ENCODE assay signal across 14 cellular contexts in genomic region chr15:92646216-92646615, GRCh38.
"Had no signal": no experiment of that assay in that cellular context is flagged by ENCODE, and none has a peak within 500 bp of the region (broad histone marks: within the 10 kb centered on the region; RNA-seq: fewer than 3 reads in every experiment).

No MANE protein-coding gene starts in this region.

- DNase-seq: activated CD4-positive, alpha-beta T cell treated with anti-CD3 and anti-CD28 coated beads for 4 hours; activated CD8-positive, alpha-beta T cell treated with anti-CD3 and anti-CD28 coated beads for 36 hours; activated naive CD4-positive, alpha-beta T cell treated with Interleukin-2 at 50 U/mL for 16 hours; foreskin keratinocyte; heart right ventricle; kidney; left ventricle myocardium superior; mesenchymal stem cell; SW 1271; tibial artery had no signal

- H3K4me1 ChIP-seq: foreskin keratinocyte, parathyroid adenoma had no signal

- H3K9me3 ChIP-seq: tibial artery had no signal

- H3K4me3 ChIP-seq: cardiac muscle cell, heart right ventricle, skin epidermis, tibial artery had no signal

- ATAC-seq: activated CD8-positive, alpha-beta T cell treated with anti-CD3 and anti-CD28 coated beads for 36 hours; foreskin keratinocyte; heart right ventricle; left ventricle myocardium superior had no signal

- H3K27me3 ChIP-seq: cardiac muscle cell, heart right ventricle, tibial artery had no signal

- H3K27ac ChIP-seq: cardiac muscle cell, foreskin keratinocyte, heart right ventricle, parathyroid adenoma, tibial artery had no signal

- H3K79me2 ChIP-seq: parathyroid adenoma had no signal

- H3K4me3 Mint-ChIP-seq: activated CD8-positive, alpha-beta T cell treated with anti-CD3 and anti-CD28 coated beads for 36 hours; nephron had no signal

- H3K27ac Mint-ChIP-seq: activated CD8-positive, alpha-beta T cell treated with anti-CD3 and anti-CD28 coated beads for 36 hours had no signal

- H3K36me3 ChIP-seq: cardiac muscle cell, heart right ventricle, tibial artery had no signal

- H2AFZ ChIP-seq: parathyroid adenoma had no signal
